ENCODE assay signal across 24 cellular contexts in the genomic region with DNA sequence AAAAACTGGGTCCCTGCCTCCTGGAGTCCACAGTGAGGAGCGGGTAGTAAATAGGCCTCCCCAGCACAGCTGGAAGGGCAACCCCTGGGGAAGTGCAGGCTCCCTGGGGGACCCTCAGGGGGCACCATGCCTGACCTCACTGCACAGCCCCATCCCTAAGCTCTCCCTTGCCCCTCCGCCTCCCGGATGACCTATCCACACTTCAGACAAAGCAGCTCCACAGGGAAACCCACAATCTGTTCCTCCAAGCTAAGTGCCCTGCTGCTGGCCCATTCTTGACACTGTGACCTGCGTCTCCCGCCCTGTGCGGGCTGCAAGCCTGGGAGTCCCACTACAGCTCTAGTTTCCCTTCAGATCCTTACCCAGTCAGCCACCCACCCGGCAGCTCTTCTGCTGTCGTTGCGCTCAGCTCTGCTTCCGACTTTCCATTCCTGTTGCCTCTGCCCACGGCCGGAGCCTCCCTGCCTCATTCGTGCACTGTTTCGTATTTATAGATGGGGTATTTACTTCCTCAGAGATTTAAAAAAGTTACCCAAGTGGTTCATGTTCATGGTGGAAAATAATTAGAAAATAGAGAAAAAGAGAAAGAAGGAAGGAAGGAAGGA. TPM values are rescaled to one million over a fixed set of nuclear protein-coding genes. Genes with fewer than 3 reads are reported as not detected.
DNase-seq lines count a peak whose midpoint lies in the region; ATAC-seq, FAIRE-seq and TF ChIP-seq lines count a peak whose summit lies in the region.
"Had no signal": no experiment of that assay in that cellular context is flagged by ENCODE, and none has a peak within 500 bp of the region (broad histone marks: within the 10 kb centered on the region; RNA-seq: fewer than 3 reads in every experiment).

No MANE protein-coding gene starts in this region.

- FAIRE-seq in H1 (lab: Jason Lieb, UNC) = no peak

- H3K9ac ChIP-seq in H1 (replicated peaks in 1 of 4; ENCODE audit: extremely low read depth in 1 of 4, low read depth in 3 of 4, low read length in 3 of 4) (no peak overlapping the region), mesendoderm (ENCODE audit: low read length) (no peak overlapping the region)
- H3K9ac ChIP-seq: KMS-11 had no signal

- no peaks in the 10 kb centered on the region for H3K9me3 ChIP-seq in right cardiac atrium (ENCODE audit: control insufficient read depth, low read length)
- no peaks in the 10 kb centered on the region for H3K9me3 ChIP-seq in right atrium auricular region
- no peaks in the 10 kb centered on the region for H3K9me3 ChIP-seq in H1 (ENCODE audit: insufficient read depth in 2 of 2, low read depth in 1 of 2, low read length in 1 of 2)
- no peaks in the 10 kb centered on the region for H3K9me3 ChIP-seq in breast epithelium
- H3K9me3 ChIP-seq in CD8-positive, alpha-beta T cell (ENCODE audit: low read length) = no peaks in the 10 kb centered on the region

- no peaks in the 10 kb centered on the region for H3K23me2 ChIP-seq in H1 (ENCODE audit: low read depth, low read length)

- CTCF ChIA-PET in H1 (lab: Charles Lee; ENCODE audit: partially characterized antibody) = interaction anchor here (0.6 to 2.9 kb wide), 6 partner anchors 10 to 1154 kb away, joined by 3 to 9 read pairs (median 4); no protein-coding TSS in a partner anchor
- CTCF ChIA-PET in CD8-positive, alpha-beta T cell (lab: Charles Lee) = interaction anchor here (0.6 kb wide), 1 partner anchor 23 kb away, joined by 3 read pairs; no protein-coding TSS in a partner anchor

- H3K14ac ChIP-seq in H1 (ENCODE audit: insufficient read length) = no peak overlapping the region

- H3K27me3 ChIP-seq in right cardiac atrium (ENCODE audit: control insufficient read depth, insufficient read depth) = no peaks in the 10 kb centered on the region
- no peaks in the 10 kb centered on the region for H3K27me3 ChIP-seq in right atrium auricular region
- H3K27me3 ChIP-seq in H1 (replicated peaks in 1 of 4; ENCODE audit: control insufficient read depth in 3 of 4, extremely low read depth in 1 of 4, insufficient read depth in 3 of 4, low read length in 3 of 4) = no peaks in the 10 kb centered on the region; a peak in 1 of 7 replicates
- no peaks in the 10 kb centered on the region for H3K27me3 ChIP-seq in mesendoderm (ENCODE audit: insufficient read depth, low read length, poor library complexity)
- H3K27me3 ChIP-seq in breast epithelium = no peaks in the 10 kb centered on the region
- no peaks in the 10 kb centered on the region for H3K27me3 ChIP-seq in CD8-positive, alpha-beta T cell (ENCODE audit: insufficient read depth, low read length)

- no peak overlapping the region for H2BK120ac ChIP-seq in H1 (replicated peaks; ENCODE audit: low read depth, low read length)
- H2BK120ac ChIP-seq in mesendoderm (ENCODE audit: low read depth, low read length) = no peak overlapping the region

- H3K23ac ChIP-seq in H1 (ENCODE audit: insufficient read length) (no peak overlapping the region), mesendoderm (ENCODE audit: low read length) (no peak overlapping the region)

- H2BK12ac ChIP-seq in H1 (ENCODE audit: low read depth, low read length) = no peak overlapping the region

- TF ChIP-seq RAD21 in H1 (IDR thresholded peaks at IDR 0.05 in 1 of 2, conservative IDR thresholded peaks at IDR 0.05 in 1 of 2; ENCODE audit: low read depth in 2 of 2, low read length in 2 of 2) = no peak

- TF ChIP-seq EP300 in H1 (IDR thresholded peaks at IDR 0.05; ENCODE audit: borderline replicate concordance in 1 of 2, low read depth in 2 of 2, low read length in 2 of 2) = no peak

- H3K4me1 ChIP-seq in right cardiac atrium (ENCODE audit: control insufficient read depth, insufficient read depth, low read length) (peaks cover 2% of the 10 kb centered on the region), right atrium auricular region (no peaks in the 10 kb centered on the region), H1 (replicated peaks in 1 of 4; ENCODE audit: control insufficient read depth in 3 of 4, insufficient read depth in 4 of 4, low read length in 3 of 4) (peaks cover 0 to 4% (median under 1%) of the 10 kb centered on the region in 4 experiments; a peak in 1 of 7 replicates), mesendoderm (ENCODE audit: control insufficient read depth, low read depth, low read length) (no peaks in the 10 kb centered on the region), breast epithelium (no peaks in the 10 kb centered on the region)
- no peaks in the 10 kb centered on the region for H3K4me1 ChIP-seq in CD8-positive, alpha-beta T cell (ENCODE audit: insufficient read depth, low read length)

- H3K4me3 ChIP-seq in right cardiac atrium (ENCODE audit: low read length) = no peak overlapping the region
- H3K4me3 ChIP-seq in right atrium auricular region = no peak overlapping the region
- H3K4me3 ChIP-seq in H1 (ENCODE audit: extremely low read depth in 1 of 4, insufficient read depth in 2 of 4, low read depth in 3 of 4, low read length in 4 of 4) = no peak overlapping the region
- no peak overlapping the region for H3K4me3 ChIP-seq in mesendoderm (ENCODE audit: low read length)
- no peak overlapping the region for H3K4me3 ChIP-seq in breast epithelium
- H3K4me3 ChIP-seq in CD8-positive, alpha-beta T cell (ENCODE audit: low read depth, low read length) = no peak overlapping the region
- H3K4me3 ChIP-seq: PC-9 had no signal

- no peaks in the 10 kb centered on the region for H3K79me2 ChIP-seq in H1 (ENCODE audit: control insufficient read depth in 1 of 2, insufficient read depth in 2 of 2, low read length in 2 of 2)
- H3K79me2 ChIP-seq in mesendoderm (ENCODE audit: control insufficient read depth, insufficient read depth, low read length) = no peaks in the 10 kb centered on the region

- H2AK5ac ChIP-seq in H1 (ENCODE audit: low read depth, low read length) (no peak overlapping the region), mesendoderm (ENCODE audit: low read length) (no peak overlapping the region)

- no peaks in the 10 kb centered on the region for H3K36me3 ChIP-seq in right atrium auricular region
- H3K36me3 ChIP-seq in H1 (ENCODE audit: control insufficient read depth in 2 of 4, insufficient read depth in 4 of 4, low read length in 3 of 4) = no peaks in the 10 kb centered on the region
- H3K36me3 ChIP-seq in mesendoderm (ENCODE audit: control insufficient read depth, insufficient read depth, low read length) = no peaks in the 10 kb centered on the region
- H3K36me3 ChIP-seq in breast epithelium = no peaks in the 10 kb centered on the region
- no peaks in the 10 kb centered on the region for H3K36me3 ChIP-seq in CD8-positive, alpha-beta T cell (ENCODE audit: insufficient read depth, low read length)

- H3K18ac ChIP-seq in H1 (ENCODE audit: extremely low read depth, low read length) = no peak overlapping the region
- no peak overlapping the region for H3K18ac ChIP-seq in mesendoderm (ENCODE audit: low read length)

- H3K4me1 Mint-ChIP-seq in CD8-positive, alpha-beta T cell (ENCODE audit: low read depth) = no peaks in the 10 kb centered on the region

- H3K36me3 Mint-ChIP-seq in CD8-positive, alpha-beta T cell = no peaks in the 10 kb centered on the region

- H2BK15ac ChIP-seq in H1 (ENCODE audit: low read length) (no peak overlapping the region), mesendoderm (replicated peaks; ENCODE audit: low read depth) (no peak overlapping the region)

- DNase-seq in right cardiac atrium (no peak), right atrium auricular region (ENCODE audit: low spot score) (no peak), H1 (ENCODE audit: low read depth in 1 of 2, low spot score in 2 of 2) (no peak), mesendoderm (peak; percentile 18), NCI-H2171 (lab: John Stamatoyannopoulos, UW) (no peak), breast epithelium (ENCODE audit: low spot score in 2 of 2) (no peak)
- no peak for DNase-seq in CD8-positive, alpha-beta T cell
- DNase-seq: AML-193, COR-L47, GDM1, HCEC 1CT, MV-4-11, NCI-H187, NCI-H2107, NCI-H226, NCI-H524, NCI-H82, PC-9, SIG-M5 had no signal

- no peak overlapping the region for H2BK5ac ChIP-seq in H1 (ENCODE audit: low read depth, low read length)
- H2BK5ac ChIP-seq in mesendoderm (ENCODE audit: low read length) = no peak overlapping the region

- TF ChIP-seq POLR2A in H1 (IDR thresholded peaks at IDR 0.05; ENCODE audit: control extremely low read depth in 1 of 2, low read depth in 2 of 2, low read length in 2 of 2) (no peak), breast epithelium (IDR thresholded peaks at IDR 0.05) (no peak)

- H3K79me1 ChIP-seq in H1 (ENCODE audit: low read depth, low read length) (no peaks in the 10 kb centered on the region), mesendoderm (ENCODE audit: low read length) (no peaks in the 10 kb centered on the region)

- no peak overlapping the region for H4K8ac ChIP-seq in H1 (ENCODE audit: extremely low read depth, insufficient read depth, low read length)
- no peak overlapping the region for H4K8ac ChIP-seq in mesendoderm (ENCODE audit: low read depth, low read length)

- H3K4me3 Mint-ChIP-seq in CD8-positive, alpha-beta T cell = no peak overlapping the region

- no peaks in the 10 kb centered on the region for H4K20me1 ChIP-seq in H1 (replicated peaks in 1 of 2; ENCODE audit: control insufficient read depth in 1 of 2, insufficient read depth in 2 of 2, low read length in 2 of 2)

- H4K91ac ChIP-seq in H1 (replicated peaks; ENCODE audit: insufficient read length, low read length) = no peak overlapping the region

- no peaks in the 10 kb centered on the region for H3K9me3 Mint-ChIP-seq in CD8-positive, alpha-beta T cell

- H4K5ac ChIP-seq in H1 (ENCODE audit: insufficient read length, low read depth, low read length) (no peak overlapping the region), mesendoderm (ENCODE audit: low read length) (no peak overlapping the region)

- no peak for TF ChIP-seq CTCF in right atrium auricular region (IDR thresholded peaks at IDR 0.05)
- TF ChIP-seq CTCF in H1 (IDR thresholded peaks at IDR 0.05; ENCODE audit: control extremely low read depth in 1 of 3, insufficient read depth in 1 of 3, low read depth in 1 of 3, low read length in 3 of 3) = no peak
- no peak for TF ChIP-seq CTCF in breast epithelium (IDR thresholded peaks at IDR 0.05)
- TF ChIP-seq CTCF in CD8-positive, alpha-beta T cell (IDR thresholded peaks at IDR 0.05) = no peak

- peaks cover 17% of the 10 kb centered on the region for H3K27me3 Mint-ChIP-seq in CD8-positive, alpha-beta T cell (ENCODE audit: low read depth)

- 76% methylated on average over 14 of the region's 14 CpGs for WGBS in right cardiac atrium
- WGBS in H1 (ENCODE audit: extremely low coverage in 1 of 2, insufficient coverage in 1 of 2, insufficient read length in 1 of 2, insufficient replicate concordance in 2 of 2, low coverage in 1 of 2, low lambda C conversion rate in 2 of 2, missing lambda C conversion rate in 1 of 2), 2 experiments = 65% methylated on average over 14 of the region's 14 CpGs; no CpG with 5 or more reads in 1 of the 2 experiments
- WGBS in mesendoderm (ENCODE audit: extremely low coverage, insufficient coverage, low lambda C conversion rate) = no CpG with 5 or more reads among the region's 14 CpGs

- H3K56ac ChIP-seq in H1 (replicated peaks; ENCODE audit: insufficient read length, low read depth, low read length) = no peak overlapping the region
- H3K56ac ChIP-seq in mesendoderm (ENCODE audit: low read length) = no peak overlapping the region

- no peak overlapping the region for H3K4ac ChIP-seq in H1 (replicated peaks; ENCODE audit: insufficient read length, low read depth, low read length)
- H3K4ac ChIP-seq in mesendoderm (ENCODE audit: low read depth, low read length) = no peak overlapping the region

- no peak overlapping the region; a peak in 1 of 4 replicates for H3K4me2 ChIP-seq in H1 (ENCODE audit: insufficient read depth in 1 of 2, low read depth in 2 of 2, low read length in 2 of 2)
- no peak overlapping the region for H3K4me2 ChIP-seq in mesendoderm (ENCODE audit: low read length)
- H3K4me2 ChIP-seq: KMS-11, PC-9 had no signal

- H2AFZ ChIP-seq in H1 (ENCODE audit: low read length) = no peak overlapping the region
- H2AFZ ChIP-seq: PC-9 had no signal

- intact Hi-C loops in right cardiac atrium (cut with DNase I) (no loop called here), breast epithelium (cut with DNase I; ENCODE audit: low total_unique reads) (no loop called here)
- intact Hi-C loops in CD8-positive, alpha-beta T cell (cut with DNase I, micrococcal nuclease) = no loop called here

- no peak overlapping the region for H3K27ac Mint-ChIP-seq in CD8-positive, alpha-beta T cell

- ATAC-seq in right cardiac atrium (peak; percentile 26 to 37), HG02973 (IDR thresholded peaks at IDR 0.05; ENCODE audit: unreplicated experiment) (no peak)
- ATAC-seq in CD8-positive, alpha-beta T cell = no peak

- H3K27ac ChIP-seq in right cardiac atrium (ENCODE audit: low read length) = no peak overlapping the region
- H3K27ac ChIP-seq in right atrium auricular region = no peak overlapping the region
- H3K27ac ChIP-seq in H1 (ENCODE audit: low read depth, low read length) = no peak overlapping the region
- H3K27ac ChIP-seq in mesendoderm (ENCODE audit: low read depth, low read length) = no peak overlapping the region
- no peak overlapping the region for H3K27ac ChIP-seq in breast epithelium
- H3K27ac ChIP-seq in CD8-positive, alpha-beta T cell (ENCODE audit: low read depth, low read length) = no peak overlapping the region
- H3K27ac ChIP-seq: 22Rv1, KMS-11, PC-9, RWPE1 had no signal

- H2BK20ac ChIP-seq in H1 (ENCODE audit: low read length) = no peak overlapping the region

- POLR2A ChIA-PET in H1 (lab: Charles Lee; ENCODE audit: partially characterized antibody) = interaction anchor here (1.3 kb wide), 1 partner anchor 49 kb away, joined by 3 read pairs; no protein-coding TSS in a partner anchor
- POLR2A ChIA-PET in CD8-positive, alpha-beta T cell (lab: Charles Lee) = no interaction called here

RNA-seq across cellular contexts. Expression of a gene that starts 47.0 kb away (rescaled TPM):
- 10 to 100 TPM; 12.8 to 19.1 (median 17.3) TPM for total RNA-seq in right cardiac atrium
- 2.5 TPM for polyA plus RNA-seq in right cardiac atrium
- 10 to 100 TPM; 18.5 to 25.8 TPM for total RNA-seq in right atrium auricular region
- 20.0 and 20.9 TPM in 2 replicates for total RNA-seq in H1 (2021; fragmentation: NEBNext Ultra II Directional; extraction: Animal tissue kit (Norgen Biotek cat#: 25700))
- polyA plus RNA-seq in H1 (2011; rRNA removed) = 5.5 and 10.5 TPM in 2 replicates
- polyA plus RNA-seq in H1 (2011; cell fraction: cytosol; rRNA removed) = 5.4 TPM
- 19.3 TPM for polyA plus RNA-seq in H1 (2011; cell fraction: nucleus; rRNA removed)
- 4.7 to 6.0 TPM (median 5.5 TPM) in 4 replicates for polyA plus RNA-seq in H1 (2012, experiment 1 of 2)
- polyA plus RNA-seq in H1 (2012, experiment 2 of 2) = 0.34 TPM
- polyA plus RNA-seq in H1 (2013, experiment 1 of 2) = 12.0 TPM
- 12.6 TPM for polyA plus RNA-seq in H1 (2013, experiment 2 of 2)
- 19.5 and 24.9 TPM in 2 replicates for polyA minus RNA-seq in H1 (2011; rRNA and poly(A)+ RNA removed)
- 5.5 TPM for polyA minus RNA-seq in H1 (2011; cell fraction: cytosol; rRNA and poly(A)+ RNA removed)
- 21.3 TPM for polyA minus RNA-seq in H1 (2011; cell fraction: nucleus; rRNA and poly(A)+ RNA removed)
- 28.6 TPM for polyA plus RNA-seq in mesendoderm (2013, experiment 1 of 2)
- 28.3 TPM for polyA plus RNA-seq in mesendoderm (2013, experiment 2 of 2)
- total RNA-seq in breast epithelium = 10 to 100 TPM in 2 of 3 donors, 1 to 10 TPM in 1; 7.9 to 11.2 (median 10.7) TPM
- not detected for total RNA-seq in CD8-positive, alpha-beta T cell
- total RNA-seq: HT-29 had no signal

Comparison
In these comparisons a context has a peak if more than half of its experiments do, and no peak if none do; other contexts are left out.
1. ATAC-seq: peak in right cardiac atrium (2 of 2); none in HG02973 (single experiment) and CD8-positive, alpha-beta T cell (single experiment).
2. RNA of a gene that starts 47.0 kb away (total RNA-seq): 18.5 to 25.8 TPM in right atrium auricular region, 20.0 to 20.9 TPM in H1, 12.8 to 19.1 TPM in right cardiac atrium and 7.9 to 11.2 TPM in breast epithelium; not detected in CD8-positive, alpha-beta T cell; every median in the first group is over 4 times any median in the second.